In the genomic region with DNA sequence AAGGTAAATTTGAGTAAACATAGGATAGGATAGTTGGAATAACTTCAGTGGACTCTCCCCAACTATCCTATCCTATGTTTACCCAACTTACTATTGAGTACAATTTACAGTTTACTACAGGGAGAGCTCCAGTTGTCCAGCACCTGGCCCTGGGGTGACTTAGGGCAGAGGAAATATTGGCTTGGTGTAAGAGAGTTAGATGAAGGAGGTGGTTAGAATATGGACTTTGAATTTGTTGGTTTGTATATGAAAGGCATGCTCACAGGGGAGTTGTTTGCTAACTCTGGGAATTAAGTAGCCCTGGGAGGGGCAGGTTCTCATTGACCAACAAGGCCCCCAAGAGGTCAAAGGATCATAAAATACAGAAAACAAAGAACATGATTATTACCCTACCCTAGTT, we compare ENCODE assay signal across 31 cellular contexts.
"Had no signal": no experiment of that assay in that cellular context is flagged by ENCODE, and none has a peak within 500 bp of the region (broad histone marks: within the 10 kb centered on the region; RNA-seq: fewer than 3 reads in every experiment).

No MANE protein-coding gene starts in this region.

- H3K4me1 ChIP-seq: ascending aorta, breast epithelium, colonic mucosa had no signal

- FAIRE-seq: frontal cortex had no signal

- H3K9me3 Mint-ChIP-seq: activated CD4-positive, alpha-beta memory T cell treated with anti-CD3 and anti-CD28 coated beads for 36 hours; activated CD4-positive, alpha-beta T cell treated with anti-CD3 and anti-CD28 coated beads, Interleukin-2, amount 10 ng/mL, durations not matched to agents 24 days and 14 days; activated naive CD4-positive, alpha-beta T cell treated with anti-CD3 and anti-CD28 coated beads, Interleukin-2, amount 10 ng/mL, durations not matched to agents 7 days and 5 days; activated naive CD4-positive, alpha-beta T cell treated with anti-CD3 and anti-CD28 coated beads, Interleukin-2, amount 50 U/mL, for 72 hours; activated naive CD8-positive, alpha-beta T cell treated with anti-CD3 and anti-CD28 coated beads, Interleukin-2, amount 10 ng/mL, durations not matched to agents 7 days and 5 days; activated T-cell treated with anti-CD3 and anti-CD28 coated beads, Interleukin-2, amount 50 U/mL, for 24 hours; activated T-cell treated with anti-CD3 and anti-CD28 coated beads, Interleukin-2, amount 50 U/mL, for 72 hours; brain; T-helper 2 cell treated with Interferon-gamma antibody and Interleukin-4, amounts not matched to agents 5 μg/mL and 100 μg/mL, for 36 hours had no signal

- H3K36me3 Mint-ChIP-seq: activated CD4-positive, alpha-beta memory T cell treated with anti-CD3 and anti-CD28 coated beads for 36 hours; activated CD8-positive, alpha-beta memory T cell treated with anti-CD3 and anti-CD28 coated beads, Interleukin-2, amount 10 ng/mL, durations not matched to agents 7 days and 5 days; activated naive CD4-positive, alpha-beta T cell treated with anti-CD3 and anti-CD28 coated beads, Interleukin-2, amount 10 ng/mL, durations not matched to agents 7 days and 5 days; activated naive CD4-positive, alpha-beta T cell treated with anti-CD3 and anti-CD28 coated beads, Interleukin-2, amount 50 U/mL, for 72 hours; activated naive CD8-positive, alpha-beta T cell treated with anti-CD3 and anti-CD28 coated beads, Interleukin-2, amount 10 ng/mL, durations not matched to agents 7 days and 5 days; brain had no signal

- H3K9me3 ChIP-seq: ascending aorta, breast epithelium, colonic mucosa had no signal

- H3K36me3 ChIP-seq: ascending aorta, breast epithelium, cardiac muscle cell, colonic mucosa, WERI-Rb-1 had no signal

- H3K27me3 Mint-ChIP-seq: activated CD4-positive, alpha-beta T cell treated with anti-CD3 and anti-CD28 coated beads, Interleukin-2, amount 10 ng/mL, durations not matched to agents 24 days and 14 days; activated naive CD4-positive, alpha-beta T cell treated with anti-CD3 and anti-CD28 coated beads, Interleukin-2, amount 10 ng/mL, durations not matched to agents 7 days and 5 days; activated naive CD8-positive, alpha-beta T cell treated with anti-CD3 and anti-CD28 coated beads, Interleukin-2, amount 10 ng/mL, durations not matched to agents 7 days and 5 days; brain had no signal

- H3K27me3 ChIP-seq: ascending aorta, breast epithelium, cardiac muscle cell, colonic mucosa had no signal

- H3K4me1 Mint-ChIP-seq: activated CD4-positive, alpha-beta T cell treated with anti-CD3 and anti-CD28 coated beads for 36 hours; activated CD4-positive, alpha-beta T cell treated with anti-CD3 and anti-CD28 coated beads, Interleukin-2, amount 10 ng/mL, durations not matched to agents 24 days and 14 days; activated CD8-positive, alpha-beta memory T cell treated with anti-CD3 and anti-CD28 coated beads, Interleukin-2, amount 10 ng/mL, durations not matched to agents 7 days and 5 days; activated naive CD4-positive, alpha-beta T cell treated with anti-CD3 and anti-CD28 coated beads, Interleukin-2, amount 10 ng/mL, durations not matched to agents 7 days and 5 days; activated naive CD8-positive, alpha-beta T cell treated with anti-CD3 and anti-CD28 coated beads, Interleukin-2, amount 10 ng/mL, durations not matched to agents 7 days and 5 days; T-helper 17 cell had no signal

- ATAC-seq: activated CD4-positive, alpha-beta T cell treated with anti-CD3 and anti-CD28 coated beads for 36 hours; activated CD8-positive, alpha-beta memory T cell treated with anti-CD3 and anti-CD28 coated beads, Interleukin-2, amount 10 ng/mL, durations not matched to agents 7 days and 5 days; activated CD8-positive, alpha-beta T cell treated with anti-CD3 and anti-CD28 coated beads, Interleukin-2, amount 10 ng/mL, durations not matched to agents 7 days and 5 days; activated naive CD4-positive, alpha-beta T cell treated with anti-CD3 and anti-CD28 coated beads, Interleukin-2, amount 50 U/mL, for 72 hours; activated T-cell treated with anti-CD3 and anti-CD28 coated beads, Interleukin-2, amount 50 U/mL, for 72 hours; esophagus mucosa; T-helper 17 cell had no signal

- H3K4me3 Mint-ChIP-seq: activated CD4-positive, alpha-beta memory T cell treated with anti-CD3 and anti-CD28 coated beads for 36 hours; activated CD4-positive, alpha-beta T cell treated with anti-CD3 and anti-CD28 coated beads for 36 hours; activated CD4-positive, alpha-beta T cell treated with anti-CD3 and anti-CD28 coated beads, Interleukin-2, amount 10 ng/mL, durations not matched to agents 24 days and 14 days; activated CD8-positive, alpha-beta memory T cell treated with anti-CD3 and anti-CD28 coated beads, Interleukin-2, amount 10 ng/mL, durations not matched to agents 7 days and 5 days; activated CD8-positive, alpha-beta T cell treated with anti-CD3 and anti-CD28 coated beads, Interleukin-2, amount 10 ng/mL, durations not matched to agents 7 days and 5 days; activated naive CD4-positive, alpha-beta T cell treated with anti-CD3 and anti-CD28 coated beads, Interleukin-2, amount 10 ng/mL, durations not matched to agents 7 days and 5 days; activated naive CD8-positive, alpha-beta T cell treated with anti-CD3 and anti-CD28 coated beads, Interleukin-2, amount 10 ng/mL, durations not matched to agents 7 days and 5 days; activated T-cell treated with anti-CD3 and anti-CD28 coated beads, Interleukin-2, amount 50 U/mL, for 24 hours; activated T-cell treated with anti-CD3 and anti-CD28 coated beads, Interleukin-2, amount 50 U/mL, for 72 hours; brain; T-helper 17 cell; T-helper 2 cell treated with Interferon-gamma antibody and Interleukin-4, amounts not matched to agents 5 μg/mL and 100 μg/mL, for 36 hours had no signal

- H3K27ac ChIP-seq: ascending aorta, breast epithelium, cardiac muscle cell, colonic mucosa, WERI-Rb-1 had no signal

- DNase-seq: activated CD4-positive, alpha-beta memory T cell treated with anti-CD3 and anti-CD28 coated beads for 36 hours; activated CD4-positive, alpha-beta T cell treated with anti-CD3 and anti-CD28 coated beads for 36 hours; activated CD4-positive, alpha-beta T cell treated with anti-CD3 and anti-CD28 coated beads, Interleukin-2, amount 10 ng/mL, durations not matched to agents 24 days and 14 days; activated CD4-positive, CD25-positive, alpha-beta regulatory T cell; activated CD4-positive, CD25-positive, alpha-beta regulatory T cell treated with anti-CD3 and anti-CD28 coated beads, Interleukin-2, amount 50 U/mL, for 72 hours; activated CD8-positive, alpha-beta memory T cell treated with anti-CD3 and anti-CD28 coated beads, Interleukin-2, amount 10 ng/mL, durations not matched to agents 7 days and 5 days; activated CD8-positive, alpha-beta memory T cell treated with anti-CD3 and anti-CD28 coated beads, Interleukin-2, amount 50 U/mL, for 4 hours; activated CD8-positive, alpha-beta T cell treated with anti-CD3 and anti-CD28 coated beads, Interleukin-2, amount 10 ng/mL, durations not matched to agents 7 days and 5 days; activated gamma-delta T cell; activated naive CD4-positive, alpha-beta T cell; activated naive CD4-positive, alpha-beta T cell treated with anti-CD3 and anti-CD28 coated beads, Interleukin-2, amount 10 ng/mL, durations not matched to agents 7 days and 5 days; activated naive CD8-positive, alpha-beta T cell treated with anti-CD3 and anti-CD28 coated beads, Interleukin-2, amount 10 ng/mL, durations not matched to agents 7 days and 5 days; activated T-cell treated with anti-CD3 and anti-CD28 coated beads, Interleukin-2, amount 50 U/mL, for 24 hours; activated T-cell treated with anti-CD3 and anti-CD28 coated beads, Interleukin-2, amount 50 U/mL, for 72 hours; central memory CD4-positive, alpha-beta T cell; cerebellar nuclear complex; colonic mucosa; effector CD8-positive, alpha-beta T cell; foreskin fibroblast; head of caudate nucleus; T-helper 17 cell; T1000; WERI-Rb-1 had no signal

- H3K27ac Mint-ChIP-seq: activated CD4-positive, alpha-beta memory T cell treated with anti-CD3 and anti-CD28 coated beads for 36 hours; activated CD4-positive, alpha-beta T cell treated with anti-CD3 and anti-CD28 coated beads for 36 hours; activated CD4-positive, alpha-beta T cell treated with anti-CD3 and anti-CD28 coated beads, Interleukin-2, amount 10 ng/mL, durations not matched to agents 24 days and 14 days; activated CD8-positive, alpha-beta memory T cell treated with anti-CD3 and anti-CD28 coated beads, Interleukin-2, amount 10 ng/mL, durations not matched to agents 7 days and 5 days; activated CD8-positive, alpha-beta T cell treated with anti-CD3 and anti-CD28 coated beads, Interleukin-2, amount 10 ng/mL, durations not matched to agents 7 days and 5 days; activated naive CD4-positive, alpha-beta T cell treated with anti-CD3 and anti-CD28 coated beads, Interleukin-2, amount 10 ng/mL, durations not matched to agents 7 days and 5 days; activated naive CD4-positive, alpha-beta T cell treated with anti-CD3 and anti-CD28 coated beads, Interleukin-2, amount 50 U/mL, for 72 hours; activated naive CD8-positive, alpha-beta T cell treated with anti-CD3 and anti-CD28 coated beads, Interleukin-2, amount 10 ng/mL, durations not matched to agents 7 days and 5 days; activated T-cell treated with anti-CD3 and anti-CD28 coated beads, Interleukin-2, amount 50 U/mL, for 24 hours; activated T-cell treated with anti-CD3 and anti-CD28 coated beads, Interleukin-2, amount 50 U/mL, for 72 hours; brain; T-helper 17 cell; T-helper 2 cell treated with Interferon-gamma antibody and Interleukin-4, amounts not matched to agents 5 μg/mL and 100 μg/mL, for 36 hours had no signal

- H3K4me3 ChIP-seq: ascending aorta, breast epithelium, cardiac muscle cell, colonic mucosa had no signal
